ENCODE assay signal across 19 cellular contexts in genomic region chr10:27542324-27542723, GRCh38. TPM values are rescaled to one million over a fixed set of nuclear protein-coding genes. Genes with fewer than 3 reads are reported as not detected.
A peak's percentile ranks its signal among the peaks of the same experiment; 100 is the strongest.
DNase-seq lines count a peak whose midpoint lies in the region; ATAC-seq and TF ChIP-seq lines count a peak whose summit lies in the region.
"Had no signal": no experiment of that assay in that cellular context is flagged by ENCODE, and none has a peak within 500 bp of the region (broad histone marks: within the 10 kb centered on the region; RNA-seq: fewer than 3 reads in every experiment).

No MANE protein-coding gene starts in this region.

- no peaks in the 10 kb centered on the region for H3K9me3 ChIP-seq in CD4-positive, alpha-beta memory T cell (ENCODE audit: control insufficient read depth in 1 of 2, low read length in 2 of 2)

- peak overlapping the region in 6 of 7 donors; percentile 81 to 95 (median 86) for H3K27ac Mint-ChIP-seq in CD4-positive, alpha-beta memory T cell
- H3K27ac Mint-ChIP-seq in GM23338 (0 out of 2 replicates have a peak overlapping the region, but pooled peaks have one; percentile 88), osteocyte (ENCODE audit: unreplicated experiment) (peak overlapping the region; percentile 31), type B pancreatic cell (no peak overlapping the region)
- H3K27ac Mint-ChIP-seq in central memory CD8-positive, alpha-beta T cell (ENCODE audit: low read depth) = peak overlapping the region; percentile 49

- H3K4me1 ChIP-seq in CD4-positive, alpha-beta memory T cell (ENCODE audit: insufficient read depth, low read length) = peaks cover 39% of the 10 kb centered on the region
- H3K4me1 ChIP-seq in GM23338 (ENCODE audit: insufficient read depth) = no peaks in the 10 kb centered on the region

- no peaks in the 10 kb centered on the region for H3K27me3 Mint-ChIP-seq in CD4-positive, alpha-beta memory T cell
- H3K27me3 Mint-ChIP-seq in GM23338 (ENCODE audit: insufficient read depth, low read depth, poor library complexity) (no peaks in the 10 kb centered on the region), osteocyte (ENCODE audit: unreplicated experiment) (no peaks in the 10 kb centered on the region), type B pancreatic cell (no peaks in the 10 kb centered on the region)
- no peaks in the 10 kb centered on the region for H3K27me3 Mint-ChIP-seq in central memory CD8-positive, alpha-beta T cell

- H3K9me3 Mint-ChIP-seq in CD4-positive, alpha-beta memory T cell = no peaks in the 10 kb centered on the region
- H3K9me3 Mint-ChIP-seq in GM23338 (no peaks in the 10 kb centered on the region), osteocyte (ENCODE audit: unreplicated experiment) (no peaks in the 10 kb centered on the region), type B pancreatic cell (no peaks in the 10 kb centered on the region)
- H3K9me3 Mint-ChIP-seq in central memory CD8-positive, alpha-beta T cell = no peaks in the 10 kb centered on the region
- H3K9me3 Mint-ChIP-seq: CD14-positive monocyte, HFFc6 had no signal

- no peak for DNase-seq in CD4-positive, alpha-beta memory T cell
- DNase-seq in GM23338 (ENCODE audit: low spot score) (no peak), osteocyte (ENCODE audit: extremely low spot score, unreplicated experiment) (no peak), type B pancreatic cell (ENCODE audit: extremely low spot score, unreplicated experiment) (no peak), cerebellum (ENCODE audit: low spot score) (no peak)
- no peak for DNase-seq in central memory CD8-positive, alpha-beta T cell (ENCODE audit: low spot score in 2 of 2)
- DNase-seq: ACHN, AML-193, H7, KG1, NCI-H1417, NCI-H187, NCI-H2227 treated with DMSO at 0.1 percent for 48 hours, NCI-H524 treated with DMSO at 0.1 percent for 48 hours, SHP77 treated with DMSO at 0.1 percent for 48 hours had no signal

- TF ChIP-seq CTCF in GM23338 (conservative IDR thresholded peaks at IDR 0.05; ENCODE audit: low read depth in 2 of 2) = no peak
- no peak for TF ChIP-seq CTCF in osteocyte (IDR thresholded peaks at IDR 0.05)
- no peak for TF ChIP-seq CTCF in type B pancreatic cell (conservative IDR thresholded peaks at IDR 0.05)

- no peaks in the 10 kb centered on the region for H3K27me3 ChIP-seq in CD4-positive, alpha-beta memory T cell (ENCODE audit: insufficient read depth, low read length)
- no peaks in the 10 kb centered on the region for H3K27me3 ChIP-seq in GM23338 (ENCODE audit: insufficient read depth)

- H3K79me2 ChIP-seq in GM23338 (replicated peaks; ENCODE audit: insufficient read depth) = no peaks in the 10 kb centered on the region

- no peaks in the 10 kb centered on the region for H4K20me1 ChIP-seq in GM23338 (replicated peaks; ENCODE audit: insufficient read depth)

- CTCF ChIA-PET in CD4-positive, alpha-beta memory T cell (lab: Charles Lee; ENCODE audit: partially characterized antibody) = no interaction called here

- peaks cover 20 to 58% (median 40%) of the 10 kb centered on the region in 4 donors for H3K4me1 Mint-ChIP-seq in CD4-positive, alpha-beta memory T cell
- H3K4me1 Mint-ChIP-seq in GM23338 (peaks cover 4% of the 10 kb centered on the region), osteocyte (ENCODE audit: unreplicated experiment) (peaks cover 12% of the 10 kb centered on the region), type B pancreatic cell (ENCODE audit: unreplicated experiment) (no peaks in the 10 kb centered on the region)
- peaks cover 29% of the 10 kb centered on the region for H3K4me1 Mint-ChIP-seq in central memory CD8-positive, alpha-beta T cell

- no peak overlapping the region for H2AFZ ChIP-seq in GM23338

- H3K4me2 ChIP-seq in GM23338 = no peak overlapping the region

- no peaks in the 10 kb centered on the region for H3F3A ChIP-seq in GM23338 (replicated peaks; ENCODE audit: low read depth)

- peaks cover 29 to 45% of the 10 kb centered on the region in 2 donors for H3K36me3 Mint-ChIP-seq in CD4-positive, alpha-beta memory T cell
- H3K36me3 Mint-ChIP-seq in GM23338 (ENCODE audit: low read depth) (peaks cover 9% of the 10 kb centered on the region; the same call in 2 of the 3 replicates), osteocyte (ENCODE audit: unreplicated experiment) (peaks cover 29% of the 10 kb centered on the region), type B pancreatic cell (peaks cover 13% of the 10 kb centered on the region)
- H3K36me3 Mint-ChIP-seq in central memory CD8-positive, alpha-beta T cell (ENCODE audit: insufficient read depth) = peaks cover 24% of the 10 kb centered on the region

- POLR2A ChIA-PET in CD4-positive, alpha-beta memory T cell (lab: Charles Lee; ENCODE audit: partially characterized antibody) = interaction anchor here (0.9 kb wide), 1 partner anchor 14 kb away, joined by 3 read pairs; no protein-coding TSS in a partner anchor

- no peak overlapping the region for H3K27ac ChIP-seq in CD4-positive, alpha-beta memory T cell (ENCODE audit: low read depth, low read length)
- H3K27ac ChIP-seq in GM23338 (ENCODE audit: low read depth) = no peak overlapping the region

- peak overlapping the region in 7 of 8 donors; percentile 45 to 76 (median 61) for H3K4me3 Mint-ChIP-seq in CD4-positive, alpha-beta memory T cell
- H3K4me3 Mint-ChIP-seq in GM23338 = no peak overlapping the region
- H3K4me3 Mint-ChIP-seq in central memory CD8-positive, alpha-beta T cell = peak overlapping the region; percentile 56
- no peak overlapping the region for H3K4me3 Mint-ChIP-seq in osteocyte (ENCODE audit: unreplicated experiment)
- H3K4me3 Mint-ChIP-seq in type B pancreatic cell = no peak overlapping the region
- H3K4me3 Mint-ChIP-seq: CD14-positive monocyte had no signal

- no peaks in the 10 kb centered on the region for H3K9me2 ChIP-seq in GM23338 (ENCODE audit: insufficient read depth)

- intact Hi-C loops in CD4-positive, alpha-beta memory T cell (cut with micrococcal nuclease) = no loop called here

- peaks cover 11% of the 10 kb centered on the region for H3K36me3 ChIP-seq in CD4-positive, alpha-beta memory T cell (ENCODE audit: insufficient read depth, low read length)
- H3K36me3 ChIP-seq in GM23338 (ENCODE audit: insufficient read depth) = no peaks in the 10 kb centered on the region

- no peak for ATAC-seq in GM23338
- peak; percentile 22 for ATAC-seq in central memory CD8-positive, alpha-beta T cell (replicated peaks; ENCODE audit: extremely low read depth, poor library complexity, severe bottlenecking)
- ATAC-seq in GM21526 (IDR thresholded peaks at IDR 0.05; ENCODE audit: low FRiP score, unreplicated experiment) = no peak
- ATAC-seq: SK-N-SH treated with all-trans-retinoic acid at 6 μM for 48 hours had no signal

- H3K4me3 ChIP-seq in CD4-positive, alpha-beta memory T cell (ENCODE audit: low read length in 2 of 2) = no peak overlapping the region
- no peak overlapping the region for H3K4me3 ChIP-seq in GM23338

TF ChIP-seq in GM23338, 12 proteins besides CTCF, POLR2A, EP300 and RAD21 (continues in another document):
- TF ChIP-seq JUNB (IDR thresholded peaks at IDR 0.05; ENCODE audit: unreplicated experiment) = no peak
- no peak for TF ChIP-seq STAT1 (IDR thresholded peaks at IDR 0.05; ENCODE audit: unreplicated experiment)
- no peak for TF ChIP-seq REST (IDR thresholded peaks at IDR 0.05; ENCODE audit: unreplicated experiment)
- TF ChIP-seq NANOG (IDR thresholded peaks at IDR 0.05; ENCODE audit: borderline replicate concordance) = no peak
- TF ChIP-seq POLR2AphosphoS5 (IDR thresholded peaks at IDR 0.05; ENCODE audit: low read depth) = no peak
- no peak for TF ChIP-seq EZH2phosphoT487 (IDR thresholded peaks at IDR 0.05; ENCODE audit: unreplicated experiment)
- no peak for TF ChIP-seq ZNF114 (CRISPR knock-in tag; IDR thresholded peaks at IDR 0.05)
- no peak for TF ChIP-seq CREB1 (CRISPR knock-in tag; IDR thresholded peaks at IDR 0.05; ENCODE audit: low read depth)

RNA-seq across cellular contexts. Expression of gene RAB18, which starts 38.2 kb away (rescaled TPM):
- total RNA-seq in CD4-positive, alpha-beta memory T cell = 10 to 100 TPM; 83.3 to 88.5 TPM
- polyA plus RNA-seq in CD4-positive, alpha-beta memory T cell = 100 to 1,000 TPM; 117 to 171 TPM
- total RNA-seq in GM23338 (2014; rRNA removed; shearing (Covaris generic)) = 27.8 and 35.5 TPM in 2 replicates
- polyA plus RNA-seq in GM23338 (2016; fragmentation: Nextera tagmentation; extraction: Ambion mirVana) = 51.0 and 77.2 TPM in 2 replicates
- total RNA-seq in osteocyte (139 and 142 TPM in 2 replicates), type B pancreatic cell (ENCODE audit: low replicate concordance) (81.8 and 112 TPM in 2 replicates), cerebellum (96.7 TPM)

Comparison
In these comparisons a context has a peak if more than half of its experiments do, and no peak if none do; other contexts are left out.
1. H3K4me3 Mint-ChIP-seq: peak in CD4-positive, alpha-beta memory T cell (7 of 8) and central memory CD8-positive, alpha-beta T cell (single experiment); none in GM23338 (single experiment), osteocyte (single experiment) and type B pancreatic cell (single experiment).